Comparison of ENCODE assay signal across 28 cellular contexts in genomic region chr6:82576284-82576683, GRCh38.
"Had no signal": no experiment of that assay in that cellular context is flagged by ENCODE, and none has a peak within 500 bp of the region (broad histone marks: within the 10 kb centered on the region; RNA-seq: fewer than 3 reads in every experiment).

No MANE protein-coding gene starts in this region.

- H3K27me3 ChIP-seq: stomach, suprapubic skin, testis, thyroid gland, tibial artery, tibial nerve, upper lobe of left lung, upper lobe of right lung, uterus, vagina had no signal

- H3K4me3 ChIP-seq: stomach, suprapubic skin, testis, thoracic aorta, thyroid gland, tibial artery, tibial nerve, transverse colon, upper lobe of left lung, upper lobe of right lung, uterus, vagina had no signal

- H3K27ac ChIP-seq: stomach, suprapubic skin, testis, thoracic aorta, thyroid gland, tibial artery, tibial nerve, transverse colon, upper lobe of left lung, upper lobe of right lung, uterus, vagina had no signal

- ATAC-seq: stimulated activated effector memory CD8-positive, alpha-beta T cell treated with anti-CD3 and anti-CD28 coated beads, Interleukin-12 subunit alpha, Interleukin-12 subunit beta, amount 100 ng/mL, for 72 hours; stimulated activated memory B cell treated with anti-CD40 and anti-IgM and Interleukin-4, amounts not matched to agents 10 μg/mL and 1 μg/mL and 100 μg/mL, for 72 hours; stimulated activated naive B cell treated with anti-CD40 and anti-IgM and Interleukin-4, amounts not matched to agents 10 μg/mL and 1 μg/mL and 100 μg/mL, for 72 hours; stimulated activated naive CD8-positive, alpha-beta T cell treated with anti-CD3 and anti-CD28 coated beads, Interleukin-15, amount 100 ng/mL, for 72 hours; stimulated activated naive CD8-positive, alpha-beta T cell treated with anti-CD3 and anti-CD28 coated beads, Interleukin-15, Interleukin-2, amounts not matched to agents 100 U/mL and 50 U/mL, for 24 hours; upper lobe of right lung had no signal

- H3K27ac Mint-ChIP-seq: stimulated activated effector memory CD8-positive, alpha-beta T cell treated with anti-CD3 and anti-CD28 coated beads, Interleukin-12 subunit alpha, Interleukin-12 subunit beta, amount 100 ng/mL, for 72 hours; stimulated activated memory B cell treated with anti-CD40 and anti-IgM and Interleukin-4, amounts not matched to agents 10 μg/mL and 1 μg/mL and 100 μg/mL, for 72 hours; stimulated activated naive B cell treated with anti-CD40 and anti-IgM and Interleukin-4, amounts not matched to agents 10 μg/mL and 1 μg/mL and 100 μg/mL, for 72 hours; stimulated activated naive CD8-positive, alpha-beta T cell treated with anti-CD3 and anti-CD28 coated beads, Interleukin-15, amount 100 ng/mL, for 72 hours; stimulated activated naive CD8-positive, alpha-beta T cell treated with anti-CD3 and anti-CD28 coated beads, Interleukin-15, Interleukin-2, amounts not matched to agents 100 ng/mL and 50 ng/mL, for 24 hours; type B pancreatic cell had no signal

- H3K4me1 ChIP-seq: stomach, suprapubic skin, testis, thyroid gland, tibial artery, tibial nerve, transverse colon, upper lobe of left lung, upper lobe of right lung, uterus, vagina had no signal

- H3K4me3 Mint-ChIP-seq: stimulated activated effector memory CD8-positive, alpha-beta T cell treated with anti-CD3 and anti-CD28 coated beads, Interleukin-12 subunit alpha, Interleukin-12 subunit beta, amount 100 ng/mL, for 72 hours; stimulated activated memory B cell treated with anti-CD40 and anti-IgM and Interleukin-4, amounts not matched to agents 10 μg/mL and 1 μg/mL and 100 μg/mL, for 72 hours; stimulated activated naive B cell treated with anti-CD40 and anti-IgM and Interleukin-4, amounts not matched to agents 10 μg/mL and 1 μg/mL and 100 μg/mL, for 72 hours; stimulated activated naive CD8-positive, alpha-beta T cell treated with anti-CD3 and anti-CD28 coated beads, Interleukin-15, amount 100 ng/mL, for 72 hours; stimulated activated naive CD8-positive, alpha-beta T cell treated with anti-CD3 and anti-CD28 coated beads, Interleukin-15, Interleukin-2, amounts not matched to agents 100 ng/mL and 50 ng/mL, for 24 hours; type B pancreatic cell had no signal

- H3K27me3 Mint-ChIP-seq: stimulated activated memory B cell treated with anti-CD40 and anti-IgM and Interleukin-4, amounts not matched to agents 10 μg/mL and 1 μg/mL and 100 μg/mL, for 72 hours; stimulated activated naive B cell treated with anti-CD40 and anti-IgM and Interleukin-4, amounts not matched to agents 10 μg/mL and 1 μg/mL and 100 μg/mL, for 72 hours; stimulated activated naive CD8-positive, alpha-beta T cell treated with anti-CD3 and anti-CD28 coated beads, Interleukin-15, amount 100 ng/mL, for 72 hours; stimulated activated naive CD8-positive, alpha-beta T cell treated with anti-CD3 and anti-CD28 coated beads, Interleukin-15, Interleukin-2, amounts not matched to agents 100 ng/mL and 50 ng/mL, for 24 hours; type B pancreatic cell had no signal

- H3K36me3 Mint-ChIP-seq: stimulated activated effector memory CD8-positive, alpha-beta T cell treated with anti-CD3 and anti-CD28 coated beads, Interleukin-12 subunit alpha, Interleukin-12 subunit beta, amount 100 ng/mL, for 72 hours; stimulated activated memory B cell treated with anti-CD40 and anti-IgM and Interleukin-4, amounts not matched to agents 10 μg/mL and 1 μg/mL and 100 μg/mL, for 72 hours; stimulated activated naive B cell treated with anti-CD40 and anti-IgM and Interleukin-4, amounts not matched to agents 10 μg/mL and 1 μg/mL and 100 μg/mL, for 72 hours; type B pancreatic cell had no signal

- H3K9me3 ChIP-seq: testis, thyroid gland, upper lobe of left lung, upper lobe of right lung, uterus, vagina had no signal

- DNase-seq: stimulated activated CD4-positive, alpha-beta T cell treated with anti-CD3 and anti-CD28 coated beads, Interleukin-2, amount 100 ng/mL, for 48 hours; stimulated activated CD4-positive, alpha-beta T cell treated with anti-CD3 and anti-CD28 coated beads, Interleukin-4, amount 100 ng/mL, for 1 hour; stimulated activated CD4-positive, alpha-beta T cell treated with anti-CD3 and anti-CD28 coated beads, Interleukin-4, amount 100 ng/mL, for 24 hours; stimulated activated CD4-positive, alpha-beta T cell treated with anti-CD3 and anti-CD28 coated beads, Interleukin-4, amount 100 ng/mL, for 4 hours; stimulated activated CD8-positive, alpha-beta memory T cell treated with anti-CD3 and anti-CD28 coated beads, Interleukin-4, amount 100 ng/mL, for 48 hours; stimulated activated naive B cell treated with anti-CD40 and anti-IgM and Interleukin-4, amounts not matched to agents 10 μg/mL and 1 μg/mL and 100 μg/mL, for 72 hours; stimulated activated naive CD4-positive, alpha-beta T cell; stimulated activated naive CD4-positive, alpha-beta T cell treated with Interleukin-2 at 50 U/mL for 16 hours; stimulated activated naive CD8-positive, alpha-beta T cell treated with anti-CD3 and anti-CD28 coated beads, Interleukin-15, amount 100 ng/mL, for 72 hours; stimulated activated naive CD8-positive, alpha-beta T cell treated with anti-CD3 and anti-CD28 coated beads, Interleukin-15, Interleukin-2, amounts not matched to agents 100 U/mL and 50 U/mL, for 24 hours; stomach; substantia nigra; testis; thyroid gland; tibial artery; transverse colon; trophoblast cell; upper lobe of left lung; upper lobe of right lung; uterus had no signal

- H3K36me3 ChIP-seq: stomach, suprapubic skin, thoracic aorta, thyroid gland, tibial artery, tibial nerve, transverse colon, upper lobe of left lung, upper lobe of right lung, uterus, vagina had no signal

- H3K4me1 Mint-ChIP-seq: stimulated activated effector memory CD8-positive, alpha-beta T cell treated with anti-CD3 and anti-CD28 coated beads, Interleukin-12 subunit alpha, Interleukin-12 subunit beta, amount 100 ng/mL, for 72 hours; stimulated activated memory B cell treated with anti-CD40 and anti-IgM and Interleukin-4, amounts not matched to agents 10 μg/mL and 1 μg/mL and 100 μg/mL, for 72 hours; stimulated activated naive B cell treated with anti-CD40 and anti-IgM and Interleukin-4, amounts not matched to agents 10 μg/mL and 1 μg/mL and 100 μg/mL, for 72 hours; stimulated activated naive CD8-positive, alpha-beta T cell treated with anti-CD3 and anti-CD28 coated beads, Interleukin-15, amount 100 ng/mL, for 72 hours had no signal
